Comparison of ENCODE assay signal across 1 cellular context in the genomic region with DNA sequence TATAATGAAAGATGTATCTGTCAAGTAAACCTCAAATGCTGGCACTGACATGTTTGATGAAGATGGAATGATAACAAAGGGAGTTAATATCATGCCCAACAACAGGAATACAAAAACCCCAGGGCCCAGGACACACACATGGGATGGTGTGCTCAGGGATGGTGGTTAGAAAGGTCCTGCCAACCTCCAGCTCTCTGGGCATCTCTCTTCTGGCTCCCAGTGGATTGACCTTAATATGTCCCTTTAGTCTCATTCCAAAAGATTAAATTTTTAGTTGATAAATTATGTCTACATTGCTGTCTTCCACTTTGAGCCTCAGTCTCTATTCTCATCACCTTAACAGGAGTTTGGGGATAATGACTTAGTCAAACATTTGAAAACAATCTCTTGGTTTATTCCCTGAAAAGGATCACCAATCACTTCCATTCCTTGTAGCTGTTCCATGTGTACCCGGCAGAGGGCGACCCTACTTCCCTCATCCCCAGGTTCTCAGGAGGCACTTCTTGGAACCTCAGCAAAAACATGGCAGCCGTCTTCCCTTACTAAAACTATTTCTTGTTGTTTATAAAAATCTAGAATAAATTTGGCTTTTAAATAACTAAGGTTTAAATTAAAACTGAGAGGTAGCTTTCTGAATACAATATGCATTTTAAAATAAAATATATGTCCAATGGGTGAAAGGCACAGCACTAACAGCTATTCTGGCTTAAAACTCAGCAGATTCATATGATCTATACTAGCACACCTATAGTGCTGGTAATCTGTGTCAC.
TF ChIP-seq lines count a peak whose summit lies in the region.

No MANE protein-coding gene starts in this region.

TF ChIP-seq in GM12891, 5 proteins besides CTCF, POLR2A, EP300 and RAD21:
- TF ChIP-seq PAX5 (IDR thresholded peaks at IDR 0.05; ENCODE audit: insufficient read depth, low read length, severe bottlenecking) (no peak), SPI1 (IDR thresholded peaks at IDR 0.05; ENCODE audit: low read depth, low read length) (no peak), POLR2AphosphoS5 (IDR thresholded peaks at IDR 0.05; ENCODE audit: low read depth, low read length) (no peak), POU2F2 (IDR thresholded peaks at IDR 0.05; ENCODE audit: low read depth, low read length) (no peak)
